In the genomic region with DNA sequence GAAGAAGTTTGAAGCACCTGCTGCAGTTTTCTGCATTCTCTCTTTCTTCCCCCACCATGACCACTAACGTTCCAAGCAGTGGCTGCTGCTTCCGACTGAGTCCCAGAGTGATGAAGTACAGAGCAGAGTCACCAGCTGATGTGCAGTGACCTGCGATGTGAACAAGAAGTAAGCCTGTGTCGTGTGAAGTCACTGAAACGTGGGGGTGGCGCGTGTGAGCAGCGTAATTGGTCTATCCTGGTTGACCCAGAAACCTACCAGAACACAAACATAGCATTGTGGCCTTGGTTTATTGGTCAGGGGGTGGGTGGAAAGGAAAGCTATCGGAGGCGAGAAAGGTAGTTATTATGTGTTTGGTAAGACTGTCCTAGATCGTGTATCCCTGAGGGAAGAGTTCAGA, we compare ENCODE assay signal across 21 cellular contexts. TPM values are rescaled to one million over a fixed set of nuclear protein-coding genes. Genes with fewer than 3 reads are reported as not detected.
DNase-seq lines count a peak whose midpoint lies in the region; ATAC-seq and TF ChIP-seq lines count a peak whose summit lies in the region.
"Had no signal": no experiment of that assay in that cellular context is flagged by ENCODE, and none has a peak within 500 bp of the region (broad histone marks: within the 10 kb centered on the region; RNA-seq: fewer than 3 reads in every experiment).

No MANE protein-coding gene starts in this region.

- ATAC-seq in activated CD8-positive, alpha-beta T cell treated with anti-CD3 and anti-CD28 coated beads for 36 hours = peak; percentile 24
- no peak for ATAC-seq in activated CD8-positive, alpha-beta T cell treated with anti-CD3 and anti-CD28 coated beads, Interleukin-2, amount 10 ng/mL, durations not matched to agents 7 days and 5 days
- peak; percentile 37 for ATAC-seq in effector memory CD8-positive, alpha-beta T cell (replicated peaks)
- no peak for ATAC-seq in GM18867 (IDR thresholded peaks at IDR 0.05; ENCODE audit: unreplicated experiment)
- ATAC-seq: Panc1 had no signal

- no peaks in the 10 kb centered on the region for H3K4me1 Mint-ChIP-seq in activated CD8-positive, alpha-beta T cell treated with anti-CD3 and anti-CD28 coated beads for 36 hours (ENCODE audit: low read depth)
- H3K4me1 Mint-ChIP-seq in activated CD8-positive, alpha-beta T cell treated with anti-CD3 and anti-CD28 coated beads, Interleukin-2, amount 10 ng/mL, durations not matched to agents 7 days and 5 days (ENCODE audit: low read depth) = no peaks in the 10 kb centered on the region
- no peaks in the 10 kb centered on the region for H3K4me1 Mint-ChIP-seq in effector memory CD8-positive, alpha-beta T cell (ENCODE audit: low read depth in 2 of 2)

- no peak for TF ChIP-seq CTCF in activated CD8-positive, alpha-beta T cell treated with anti-CD3 and anti-CD28 coated beads for 36 hours (IDR thresholded peaks at IDR 0.05)
- no peak for TF ChIP-seq CTCF in testis (IDR thresholded peaks at IDR 0.05)

- CTCF ChIA-PET in activated CD8-positive, alpha-beta T cell treated with anti-CD3 and anti-CD28 coated beads for 36 hours (lab: Charles Lee) = interaction anchor here (0.9 kb wide), 1 partner anchor 20 kb away, joined by 3 read pairs; no protein-coding TSS in a partner anchor
- CTCF ChIA-PET in activated CD8-positive, alpha-beta T cell treated with anti-CD3 and anti-CD28 coated beads, Interleukin-2, amount 10 ng/mL, durations not matched to agents 7 days and 5 days (lab: Charles Lee) = no interaction called here

- no peaks in the 10 kb centered on the region for H3K36me3 Mint-ChIP-seq in activated CD8-positive, alpha-beta T cell treated with anti-CD3 and anti-CD28 coated beads for 36 hours (ENCODE audit: low read depth)
- no peaks in the 10 kb centered on the region for H3K36me3 Mint-ChIP-seq in activated CD8-positive, alpha-beta T cell treated with anti-CD3 and anti-CD28 coated beads, Interleukin-2, amount 10 ng/mL, durations not matched to agents 7 days and 5 days (ENCODE audit: low read depth)
- H3K36me3 Mint-ChIP-seq in effector memory CD8-positive, alpha-beta T cell (ENCODE audit: insufficient read depth) = no peaks in the 10 kb centered on the region

- TF ChIP-seq POLR2A in testis (IDR thresholded peaks at IDR 0.05) = no peak

- intact Hi-C loops in activated CD8-positive, alpha-beta T cell treated with anti-CD3 and anti-CD28 coated beads for 36 hours (cut with micrococcal nuclease) = no loop called here
- intact Hi-C loops in testis (cut with DNase I; ENCODE audit: low total_unique reads) = no loop called here

- H3K4me1 ChIP-seq in testis = peaks cover 7% of the 10 kb centered on the region

- H3K27ac ChIP-seq in testis = peak overlapping the region; percentile 18 to 67
- H3K27ac ChIP-seq: 22Rv1, GM23248 had no signal

- WGBS in testis, 2 donors = 76 to 84% methylated on average over 11 of the region's 11 CpGs

- H3K9me3 ChIP-seq in testis = no peaks in the 10 kb centered on the region

- no peak overlapping the region for H3K4me3 ChIP-seq in testis
- H3K4me3 ChIP-seq: GM23248 had no signal

- H3K27me3 Mint-ChIP-seq in activated CD8-positive, alpha-beta T cell treated with anti-CD3 and anti-CD28 coated beads for 36 hours = peaks cover 14% of the 10 kb centered on the region
- H3K27me3 Mint-ChIP-seq in activated CD8-positive, alpha-beta T cell treated with anti-CD3 and anti-CD28 coated beads, Interleukin-2, amount 10 ng/mL, durations not matched to agents 7 days and 5 days (ENCODE audit: low read depth) = peaks cover 8% of the 10 kb centered on the region
- H3K27me3 Mint-ChIP-seq in effector memory CD8-positive, alpha-beta T cell = peaks cover 16 to 61% of the 10 kb centered on the region in 2 donors

- H3K27ac Mint-ChIP-seq in activated CD8-positive, alpha-beta T cell treated with anti-CD3 and anti-CD28 coated beads for 36 hours = no peak overlapping the region
- no peak overlapping the region for H3K27ac Mint-ChIP-seq in activated CD8-positive, alpha-beta T cell treated with anti-CD3 and anti-CD28 coated beads, Interleukin-2, amount 10 ng/mL, durations not matched to agents 7 days and 5 days
- H3K27ac Mint-ChIP-seq in effector memory CD8-positive, alpha-beta T cell = no peak overlapping the region

- no peaks in the 10 kb centered on the region for H3K9me3 Mint-ChIP-seq in activated CD8-positive, alpha-beta T cell treated with anti-CD3 and anti-CD28 coated beads for 36 hours
- no peaks in the 10 kb centered on the region for H3K9me3 Mint-ChIP-seq in activated CD8-positive, alpha-beta T cell treated with anti-CD3 and anti-CD28 coated beads, Interleukin-2, amount 10 ng/mL, durations not matched to agents 7 days and 5 days (ENCODE audit: insufficient read depth)
- no peaks in the 10 kb centered on the region for H3K9me3 Mint-ChIP-seq in effector memory CD8-positive, alpha-beta T cell

- no peak overlapping the region for H3K4me3 Mint-ChIP-seq in activated CD8-positive, alpha-beta T cell treated with anti-CD3 and anti-CD28 coated beads for 36 hours
- H3K4me3 Mint-ChIP-seq in activated CD8-positive, alpha-beta T cell treated with anti-CD3 and anti-CD28 coated beads, Interleukin-2, amount 10 ng/mL, durations not matched to agents 7 days and 5 days = no peak overlapping the region
- H3K4me3 Mint-ChIP-seq in effector memory CD8-positive, alpha-beta T cell = no peak overlapping the region

- POLR2A ChIA-PET in activated CD8-positive, alpha-beta T cell treated with anti-CD3 and anti-CD28 coated beads for 36 hours (lab: Charles Lee) = no interaction called here
- POLR2A ChIA-PET in activated CD8-positive, alpha-beta T cell treated with anti-CD3 and anti-CD28 coated beads, Interleukin-2, amount 10 ng/mL, durations not matched to agents 7 days and 5 days (lab: Charles Lee) = no interaction called here

- H3K36me3 ChIP-seq in testis (ENCODE audit: low read depth, missing control alignments) = no peaks in the 10 kb centered on the region

- no peaks in the 10 kb centered on the region for H3K27me3 ChIP-seq in testis

- DNase-seq in activated CD8-positive, alpha-beta T cell treated with anti-CD3 and anti-CD28 coated beads for 36 hours = no peak
- DNase-seq in activated CD8-positive, alpha-beta T cell treated with anti-CD3 and anti-CD28 coated beads, Interleukin-2, amount 10 ng/mL, durations not matched to agents 7 days and 5 days = no peak
- DNase-seq in effector memory CD8-positive, alpha-beta T cell = no peak
- DNase-seq in mesenteric fat pad (ENCODE audit: low spot score) (peak; percentile 39), testis (no peak), HuH-7.5 (ENCODE audit: low spot score) (no peak), cerebellar cortex (ENCODE audit: low spot score) (no peak)
- DNase-seq: COR-L47, DMS153, EL, GM23248, KG1, NCI-H1048, NCI-H446 treated with DMSO at 0.1 percent for 48 hours, NCI-H82, SHP77 had no signal

RNA-seq across cellular contexts. Expression of gene KRTAP5-7, which starts 3.5 kb away (rescaled TPM):
- total RNA-seq in activated CD8-positive, alpha-beta T cell treated with anti-CD3 and anti-CD28 coated beads for 36 hours = not detected
- total RNA-seq in activated CD8-positive, alpha-beta T cell treated with anti-CD3 and anti-CD28 coated beads, Interleukin-2, amount 10 ng/mL, durations not matched to agents 7 days and 5 days = not detected
- total RNA-seq in mesenteric fat pad = 0.39 TPM
- total RNA-seq in testis = 1 to 10 TPM in 1 of 2 donors, under 1 TPM in 1; 0.94 to 1.7 TPM
- polyA plus RNA-seq in testis (ENCODE audit: insufficient read depth, low read depth, low replicate concordance) = 1.7 TPM
- total RNA-seq: GM23248, M059J had no signal
- polyA plus RNA-seq: BJ, GM23248 had no signal

RNA-seq across cellular contexts. Expression of gene KRTAP5-8, which starts 7.2 kb away (rescaled TPM):
- not detected for total RNA-seq in activated CD8-positive, alpha-beta T cell treated with anti-CD3 and anti-CD28 coated beads for 36 hours
- under 1 TPM in 1 of 2 experiments, not detected in 1; 0.24 TPM for total RNA-seq in activated CD8-positive, alpha-beta T cell treated with anti-CD3 and anti-CD28 coated beads, Interleukin-2, amount 10 ng/mL, durations not matched to agents 7 days and 5 days
- not detected for total RNA-seq in mesenteric fat pad
- total RNA-seq in testis = 1 to 10 TPM in 1 of 2 donors, under 1 TPM in 1; 0.39 to 1.1 TPM
- polyA plus RNA-seq in testis (ENCODE audit: insufficient read depth, low read depth, low replicate concordance) = not detected
- total RNA-seq: GM23248, M059J had no signal
- polyA plus RNA-seq: BJ, GM23248 had no signal

RNA-seq across cellular contexts. Expression of gene KRTAP5-9, which starts 17.6 kb away (rescaled TPM):
- total RNA-seq in activated CD8-positive, alpha-beta T cell treated with anti-CD3 and anti-CD28 coated beads for 36 hours = not detected
- not detected for total RNA-seq in activated CD8-positive, alpha-beta T cell treated with anti-CD3 and anti-CD28 coated beads, Interleukin-2, amount 10 ng/mL, durations not matched to agents 7 days and 5 days
- total RNA-seq in mesenteric fat pad (not detected), testis (1 to 10 TPM; 1.4 to 3.6 TPM)
- polyA plus RNA-seq in testis (ENCODE audit: insufficient read depth, low read depth, low replicate concordance) = 1.5 TPM
- total RNA-seq: GM23248, M059J had no signal
- polyA plus RNA-seq: GM23248 had no signal

RNA-seq across cellular contexts. Expression of gene KRTAP5-10, which starts 34.8 kb away (rescaled TPM):
- not detected for total RNA-seq in activated CD8-positive, alpha-beta T cell treated with anti-CD3 and anti-CD28 coated beads for 36 hours
- total RNA-seq in activated CD8-positive, alpha-beta T cell treated with anti-CD3 and anti-CD28 coated beads, Interleukin-2, amount 10 ng/mL, durations not matched to agents 7 days and 5 days = not detected
- not detected for total RNA-seq in mesenteric fat pad
- total RNA-seq in testis = not detected
- 0.28 TPM for polyA plus RNA-seq in testis (ENCODE audit: insufficient read depth, low read depth, low replicate concordance)
- total RNA-seq: GM23248, M059J had no signal
- polyA plus RNA-seq: GM23248 had no signal

RNA-seq across cellular contexts. Expression of gene KRTAP5-11, which starts 52.1 kb away (rescaled TPM):
- not detected for total RNA-seq in activated CD8-positive, alpha-beta T cell treated with anti-CD3 and anti-CD28 coated beads for 36 hours
- total RNA-seq in activated CD8-positive, alpha-beta T cell treated with anti-CD3 and anti-CD28 coated beads, Interleukin-2, amount 10 ng/mL, durations not matched to agents 7 days and 5 days = not detected
- total RNA-seq in mesenteric fat pad (not detected), testis (not detected)
- polyA plus RNA-seq in testis (ENCODE audit: insufficient read depth, low read depth, low replicate concordance) = not detected
- total RNA-seq: GM23248, M059J had no signal
- polyA plus RNA-seq: BJ, GM23248 had no signal

Comparison
In these comparisons a context has a peak if more than half of its experiments do, and no peak if none do; other contexts are left out.
1. ATAC-seq: peak in activated CD8-positive, alpha-beta T cell treated with anti-CD3 and anti-CD28 coated beads for 36 hours (single experiment) and effector memory CD8-positive, alpha-beta T cell (single experiment); none in activated CD8-positive, alpha-beta T cell treated with anti-CD3 and anti-CD28 coated beads, Interleukin-2, amount 10 ng/mL, durations not matched to agents 7 days and 5 days (single experiment) and GM18867 (single experiment).